ENCODE assay signal across 12 cellular contexts in genomic region chr20:60011512-60012507, GRCh38. TPM values are rescaled to one million over a fixed set of nuclear protein-coding genes. Genes with fewer than 3 reads are reported as not detected.
DNase-seq lines count a peak whose midpoint lies in the region; FAIRE-seq and TF ChIP-seq lines count a peak whose summit lies in the region.
"Had no signal": no experiment of that assay in that cellular context is flagged by ENCODE, and none has a peak within 500 bp of the region (broad histone marks: within the 10 kb centered on the region; RNA-seq: fewer than 3 reads in every experiment).

No MANE protein-coding gene starts in this region.

- no peaks in the 10 kb centered on the region for H3K9me3 ChIP-seq in ascending aorta
- H3K9me3 ChIP-seq: right lobe of liver had no signal

- no peak overlapping the region for H3K27ac ChIP-seq in ascending aorta
- H3K27ac ChIP-seq: right lobe of liver had no signal

- peak; percentile 55 for DNase-seq in DMS 273 treated with DMSO at 0.1 percent for 48 hours (lab: John Stamatoyannopoulos, UW)
- peak; percentile 41 for DNase-seq in NCI-H1417 treated with DMSO at 0.1 percent for 48 hours (lab: John Stamatoyannopoulos, UW)
- DNase-seq in SHP77 (lab: John Stamatoyannopoulos, UW) = peak; percentile 57 to 69
- DNase-seq in myocyte (ENCODE audit: low read depth) = peak; percentile 98
- DNase-seq in foreskin fibroblast = no peak
- no peak for DNase-seq in GM12892 (ENCODE audit: insufficient read length)
- no peak for DNase-seq in ascending aorta (ENCODE audit: low spot score in 2 of 2)
- DNase-seq in activated naive CD4-positive, alpha-beta T cell treated with anti-CD3 and anti-CD28 coated beads, Interleukin-2, amount 50 U/mL, for 16 hours = no peak
- DNase-seq: anterior cingulate cortex, hippocampal formation, right lobe of liver had no signal

- H3K36me3 ChIP-seq in ascending aorta = no peaks in the 10 kb centered on the region
- H3K36me3 ChIP-seq: right lobe of liver had no signal

- no peaks in the 10 kb centered on the region for H3K4me1 ChIP-seq in ascending aorta
- H3K4me1 ChIP-seq: right lobe of liver had no signal

- no peak for TF ChIP-seq CTCF in foreskin fibroblast (IDR thresholded peaks at IDR 0.05; ENCODE audit: low read depth, low read length)
- TF ChIP-seq CTCF in ascending aorta (IDR thresholded peaks at IDR 0.05) = no peak

- intact Hi-C loops in ascending aorta (cut with DNase I) = no loop called here

- TF ChIP-seq POLR2A in GM12892 (IDR thresholded peaks at IDR 0.05; ENCODE audit: low read depth, low read length) = no peak

- H3K27me3 ChIP-seq in ascending aorta = no peaks in the 10 kb centered on the region
- H3K27me3 ChIP-seq: right lobe of liver had no signal

- H3K4me3 ChIP-seq in foreskin fibroblast (ENCODE audit: low read depth in 1 of 2, low read length in 2 of 2) (no peak overlapping the region), ascending aorta (no peak overlapping the region)
- H3K4me3 ChIP-seq: right lobe of liver had no signal

- FAIRE-seq in GM12892 (lab: Jason Lieb, UNC) = no peak
- FAIRE-seq: endothelial cell of umbilical vein had no signal

RNA-seq across cellular contexts. Expression of gene CDH26, which starts 53.6 kb away (rescaled TPM):
- 0.10 and 0.19 TPM in 2 replicates for total RNA-seq in myocyte
- polyA plus RNA-seq in myocyte (2012) = 0.33 TPM
- polyA plus RNA-seq in GM12892 (2012; ENCODE audit: missing spikeins) = 0.28 TPM
- not detected for total RNA-seq in ascending aorta
- total RNA-seq: endothelial cell of umbilical vein had no signal

Comparison
In these comparisons a context has a peak if more than half of its experiments do, and no peak if none do; other contexts are left out.
1. DNase-seq: peak in DMS 273 treated with DMSO at 0.1 percent for 48 hours (single experiment), NCI-H1417 treated with DMSO at 0.1 percent for 48 hours (single experiment), SHP77 (2 of 2) and myocyte (single experiment); none in foreskin fibroblast (0 of 2), GM12892 (single experiment), ascending aorta (0 of 2) and activated naive CD4-positive, alpha-beta T cell treated with anti-CD3 and anti-CD28 coated beads, Interleukin-2, amount 50 U/mL, for 16 hours (single experiment).